14 cellular contexts compared by ENCODE assay signal in genomic region chr2:16187517-16187887, GRCh38.
DNase-seq lines count a peak whose midpoint lies in the region; ATAC-seq and TF ChIP-seq lines count a peak whose summit lies in the region.
"Had no signal": no experiment of that assay in that cellular context is flagged by ENCODE, and none has a peak within 500 bp of the region (broad histone marks: within the 10 kb centered on the region; RNA-seq: fewer than 3 reads in every experiment).

No MANE protein-coding gene starts in this region.

- no peaks in the 10 kb centered on the region for H3K79me2 ChIP-seq in GM23338 (replicated peaks; ENCODE audit: insufficient read depth)

- H3F3A ChIP-seq in GM23338 (replicated peaks; ENCODE audit: low read depth), result no peaks in the 10 kb centered on the region

- H3K4me3 ChIP-seq in GM23338, result no peak overlapping the region
- H3K4me3 ChIP-seq: SJCRH30 had no signal

- no peak overlapping the region for H3K4me3 Mint-ChIP-seq in GM23338

- no peaks in the 10 kb centered on the region; the same call in 2 of the 3 replicates for H3K9me3 Mint-ChIP-seq in GM23338

- no peaks in the 10 kb centered on the region for H3K36me3 ChIP-seq in GM23338 (ENCODE audit: insufficient read depth)
- H3K36me3 ChIP-seq: SJCRH30 had no signal

- in situ Hi-C loops in Caki2 (cut with HindIII; ENCODE audit: low pct_unique_long_range_greater_than_20kb, low sequenced_read_pairs), result no loop called here

- H3K27ac Mint-ChIP-seq in GM23338, result no peak overlapping the region

- peaks cover 1% of the 10 kb centered on the region for H3K27me3 Mint-ChIP-seq in GM23338 (ENCODE audit: insufficient read depth, low read depth, poor library complexity)

- H3K4me1 ChIP-seq in GM23338 (ENCODE audit: insufficient read depth), result peaks cover 5% of the 10 kb centered on the region
- H3K4me1 ChIP-seq: SJCRH30 had no signal

- H3K4me2 ChIP-seq in GM23338, result no peak overlapping the region

- peaks cover 22% of the 10 kb centered on the region for H3K4me1 Mint-ChIP-seq in GM23338

- H3K36me3 Mint-ChIP-seq in GM23338 (ENCODE audit: low read depth), result no peaks in the 10 kb centered on the region

- ATAC-seq in GM23338, result no peak
- ATAC-seq in GM21723 (IDR thresholded peaks at IDR 0.05; ENCODE audit: unreplicated experiment), result no peak
- no peak for ATAC-seq in GM19395 (IDR thresholded peaks at IDR 0.05; ENCODE audit: unreplicated experiment)

- H2AFZ ChIP-seq in GM23338, result peak overlapping the region; percentile 81; the same call in 1 of the 2 replicates

- H3K27me3 ChIP-seq in GM23338 (ENCODE audit: insufficient read depth), result no peaks in the 10 kb centered on the region
- H3K27me3 ChIP-seq: SJCRH30 had no signal

- TF ChIP-seq CTCF in GM23338 (conservative IDR thresholded peaks at IDR 0.05; ENCODE audit: low read depth in 2 of 2), result no peak

- no peaks in the 10 kb centered on the region for H3K9me2 ChIP-seq in GM23338 (ENCODE audit: insufficient read depth)

- peak; percentile 3 for DNase-seq in Caki2 (ENCODE audit: low read depth)
- DNase-seq in GM23338 (ENCODE audit: low spot score), result no peak
- peak; percentile 76 for DNase-seq in astrocyte of the hippocampus (ENCODE audit: low read depth, low spot score)
- peak; percentile 50 for DNase-seq in mucosa of gallbladder (ENCODE audit: low spot score)
- no peak for DNase-seq in cortex of kidney (lab: John Stamatoyannopoulos, UW)
- DNase-seq in NOMO-1 treated with DMSO at 0.1 percent for 48 hours (lab: John Stamatoyannopoulos, UW; ENCODE audit: unreplicated experiment), result no peak
- DNase-seq: C1 segment of cervical spinal cord, NCI-H1092 treated with DMSO at 0.1 percent for 48 hours, NCI-H146, NCI-H2029 treated with DMSO at 0.1 percent for 48 hours, NCI-H2171, SJCRH30 had no signal

- no peak overlapping the region for H3K27ac ChIP-seq in GM23338 (ENCODE audit: low read depth)
- H3K27ac ChIP-seq: SJCRH30 had no signal

- no peaks in the 10 kb centered on the region for H4K20me1 ChIP-seq in GM23338 (replicated peaks; ENCODE audit: insufficient read depth)

TF ChIP-seq in GM23338, 12 proteins besides CTCF, POLR2A, EP300 and RAD21:
- TF ChIP-seq ZNF331 (CRISPR knock-in tag; IDR thresholded peaks at IDR 0.05; ENCODE audit: low read depth) (no peak), CREB1 (CRISPR knock-in tag; IDR thresholded peaks at IDR 0.05; ENCODE audit: low read depth) (no peak), POLR2AphosphoS5 (IDR thresholded peaks at IDR 0.05; ENCODE audit: low read depth) (no peak), EZH2phosphoT487 (IDR thresholded peaks at IDR 0.05; ENCODE audit: unreplicated experiment) (no peak), ZNF462 (CRISPR knock-in tag; IDR thresholded peaks at IDR 0.05) (no peak)

Comparison
In these comparisons a context has a peak if more than half of its experiments do, and no peak if none do; other contexts are left out.
1. DNase-seq: peak in Caki2 (single experiment), astrocyte of the hippocampus (single experiment) and mucosa of gallbladder (single experiment); none in GM23338 (single experiment), cortex of kidney (single experiment) and NOMO-1 treated with DMSO at 0.1 percent for 48 hours (single experiment).